In the genomic region with DNA sequence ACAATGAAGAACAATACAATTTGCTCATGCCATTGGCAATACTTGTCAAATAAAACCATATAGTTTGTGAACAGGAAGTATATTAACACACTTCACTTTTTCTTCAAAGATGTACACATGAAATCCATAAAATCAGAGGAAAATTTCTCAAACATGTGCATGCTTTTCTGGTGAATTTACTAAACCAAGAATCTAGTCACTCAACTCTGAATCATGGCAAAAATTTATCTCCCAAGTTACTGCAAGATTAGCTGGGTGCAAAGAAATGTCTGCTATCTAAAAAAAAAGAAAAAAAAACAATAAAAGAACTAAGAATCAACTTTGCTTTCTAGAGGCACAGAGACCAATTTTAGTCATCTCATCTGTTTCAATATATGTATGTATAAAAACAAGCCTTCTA, we compare ENCODE assay signal across 11 cellular contexts.
A peak's percentile ranks its signal among the peaks of the same experiment; 100 is the strongest.
DNase-seq lines count a peak whose midpoint lies in the region; ATAC-seq and TF ChIP-seq lines count a peak whose summit lies in the region.
"Had no signal": no experiment of that assay in that cellular context is flagged by ENCODE, and none has a peak within 500 bp of the region (broad histone marks: within the 10 kb centered on the region; RNA-seq: fewer than 3 reads in every experiment).

No MANE protein-coding gene starts in this region.

- no peak for TF ChIP-seq POLR2A in erythroblast (IDR thresholded peaks at IDR 0.05; ENCODE audit: low read length)

- no peak for ATAC-seq in GM21528 (IDR thresholded peaks at IDR 0.05; ENCODE audit: low FRiP score, unreplicated experiment)
- ATAC-seq: CD8-positive, alpha-beta T cell; GM12878 had no signal

- DNase-seq in NCI-H226, result peak; percentile 11
- DNase-seq in dedifferentiated amniotic fluid mesenchymal stem cell (ENCODE audit: extremely low spot score), result peak; percentile 25
- DNase-seq in non-pigmented ciliary epithelial cell (ENCODE audit: low read depth), result peak; percentile 3
- no peak for DNase-seq in erythroblast (lab: John Stamatoyannopoulos, UW)
- no peak for DNase-seq in effector CD8-positive, alpha-beta T cell (lab: John Stamatoyannopoulos, UW)
- DNase-seq: Calu3; CD8-positive, alpha-beta T cell; DND-41; EL had no signal

Comparison
In these comparisons a context has a peak if more than half of its experiments do, and no peak if none do; other contexts are left out.
1. DNase-seq: peak in NCI-H226 (single experiment), dedifferentiated amniotic fluid mesenchymal stem cell (single experiment) and non-pigmented ciliary epithelial cell (single experiment); none in erythroblast (0 of 2) and effector CD8-positive, alpha-beta T cell (single experiment).